24 cellular contexts compared by ENCODE assay signal in the genomic region with DNA sequence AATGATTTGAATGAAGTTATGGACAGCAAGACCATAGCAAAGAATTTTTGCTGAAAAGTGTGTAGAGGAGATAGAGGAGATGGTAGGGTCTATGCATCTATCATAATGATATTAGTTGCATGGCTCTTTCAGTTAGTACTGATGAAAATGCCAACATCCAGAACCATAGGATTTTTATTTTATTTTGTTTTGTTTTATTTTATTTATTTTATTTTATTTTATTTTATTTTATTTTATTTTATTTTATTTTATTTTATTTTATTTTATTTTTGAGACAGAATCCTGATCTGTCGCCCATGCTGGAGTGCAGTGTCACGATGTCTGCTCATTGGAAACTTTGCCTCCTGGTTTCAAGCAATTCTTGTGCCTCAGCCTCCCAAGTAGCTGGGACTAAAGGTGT.
"Had no signal": no experiment of that assay in that cellular context is flagged by ENCODE, and none has a peak within 500 bp of the region (broad histone marks: within the 10 kb centered on the region; RNA-seq: fewer than 3 reads in every experiment).

No MANE protein-coding gene starts in this region.

- H3K4me3 Mint-ChIP-seq: stimulated activated effector memory CD8-positive, alpha-beta T cell treated with anti-CD3 and anti-CD28 coated beads, Interleukin-12 subunit alpha, Interleukin-12 subunit beta, amount 100 ng/mL, for 72 hours; stimulated activated memory B cell treated with anti-CD40 and anti-IgM and Interleukin-4, amounts not matched to agents 10 μg/mL and 1 μg/mL and 100 μg/mL, for 72 hours; stimulated activated naive B cell treated with anti-CD40 and anti-IgM and Interleukin-4, amounts not matched to agents 10 μg/mL and 1 μg/mL and 100 μg/mL, for 72 hours; stimulated activated naive CD8-positive, alpha-beta T cell treated with anti-CD3 and anti-CD28 coated beads, Interleukin-15, amount 100 ng/mL, for 72 hours; stimulated activated naive CD8-positive, alpha-beta T cell treated with anti-CD3 and anti-CD28 coated beads, Interleukin-15, Interleukin-2, amounts not matched to agents 100 ng/mL and 50 ng/mL, for 24 hours; type B pancreatic cell had no signal

- H3K27ac Mint-ChIP-seq: stimulated activated effector memory CD8-positive, alpha-beta T cell treated with anti-CD3 and anti-CD28 coated beads, Interleukin-12 subunit alpha, Interleukin-12 subunit beta, amount 100 ng/mL, for 72 hours; stimulated activated memory B cell treated with anti-CD40 and anti-IgM and Interleukin-4, amounts not matched to agents 10 μg/mL and 1 μg/mL and 100 μg/mL, for 72 hours; stimulated activated naive B cell treated with anti-CD40 and anti-IgM and Interleukin-4, amounts not matched to agents 10 μg/mL and 1 μg/mL and 100 μg/mL, for 72 hours; stimulated activated naive CD8-positive, alpha-beta T cell treated with anti-CD3 and anti-CD28 coated beads, Interleukin-15, amount 100 ng/mL, for 72 hours; stimulated activated naive CD8-positive, alpha-beta T cell treated with anti-CD3 and anti-CD28 coated beads, Interleukin-15, Interleukin-2, amounts not matched to agents 100 ng/mL and 50 ng/mL, for 24 hours; type B pancreatic cell had no signal

- H3K4me1 Mint-ChIP-seq: stimulated activated effector memory CD8-positive, alpha-beta T cell treated with anti-CD3 and anti-CD28 coated beads, Interleukin-12 subunit alpha, Interleukin-12 subunit beta, amount 100 ng/mL, for 72 hours; stimulated activated memory B cell treated with anti-CD40 and anti-IgM and Interleukin-4, amounts not matched to agents 10 μg/mL and 1 μg/mL and 100 μg/mL, for 72 hours; stimulated activated naive B cell treated with anti-CD40 and anti-IgM and Interleukin-4, amounts not matched to agents 10 μg/mL and 1 μg/mL and 100 μg/mL, for 72 hours; stimulated activated naive CD8-positive, alpha-beta T cell treated with anti-CD3 and anti-CD28 coated beads, Interleukin-15, amount 100 ng/mL, for 72 hours had no signal

- DNase-seq: stimulated activated CD4-positive, alpha-beta T cell treated with anti-CD3 and anti-CD28 coated beads, Interleukin-2, amount 100 ng/mL, for 48 hours; stimulated activated CD4-positive, alpha-beta T cell treated with anti-CD3 and anti-CD28 coated beads, Interleukin-4, amount 100 ng/mL, for 1 hour; stimulated activated CD4-positive, alpha-beta T cell treated with anti-CD3 and anti-CD28 coated beads, Interleukin-4, amount 100 ng/mL, for 24 hours; stimulated activated CD4-positive, alpha-beta T cell treated with anti-CD3 and anti-CD28 coated beads, Interleukin-4, amount 100 ng/mL, for 4 hours; stimulated activated CD8-positive, alpha-beta memory T cell treated with anti-CD3 and anti-CD28 coated beads, Interleukin-4, amount 100 ng/mL, for 48 hours; stimulated activated naive B cell treated with anti-CD40 and anti-IgM and Interleukin-4, amounts not matched to agents 10 μg/mL and 1 μg/mL and 100 μg/mL, for 72 hours; stimulated activated naive CD4-positive, alpha-beta T cell; stimulated activated naive CD4-positive, alpha-beta T cell treated with Interleukin-2 at 50 U/mL for 16 hours; stimulated activated naive CD8-positive, alpha-beta T cell treated with anti-CD3 and anti-CD28 coated beads, Interleukin-15, amount 100 ng/mL, for 72 hours; stimulated activated naive CD8-positive, alpha-beta T cell treated with anti-CD3 and anti-CD28 coated beads, Interleukin-15, Interleukin-2, amounts not matched to agents 100 U/mL and 50 U/mL, for 24 hours; stomach; substantia nigra; testis; thyroid gland; tibial artery; transverse colon; trophoblast cell; upper lobe of left lung; upper lobe of right lung; uterus had no signal

- ATAC-seq: stimulated activated effector memory CD8-positive, alpha-beta T cell treated with anti-CD3 and anti-CD28 coated beads, Interleukin-12 subunit alpha, Interleukin-12 subunit beta, amount 100 ng/mL, for 72 hours; stimulated activated memory B cell treated with anti-CD40 and anti-IgM and Interleukin-4, amounts not matched to agents 10 μg/mL and 1 μg/mL and 100 μg/mL, for 72 hours; stimulated activated naive B cell treated with anti-CD40 and anti-IgM and Interleukin-4, amounts not matched to agents 10 μg/mL and 1 μg/mL and 100 μg/mL, for 72 hours; stimulated activated naive CD8-positive, alpha-beta T cell treated with anti-CD3 and anti-CD28 coated beads, Interleukin-15, amount 100 ng/mL, for 72 hours; stimulated activated naive CD8-positive, alpha-beta T cell treated with anti-CD3 and anti-CD28 coated beads, Interleukin-15, Interleukin-2, amounts not matched to agents 100 U/mL and 50 U/mL, for 24 hours; upper lobe of right lung had no signal

- H3K27me3 Mint-ChIP-seq: stimulated activated memory B cell treated with anti-CD40 and anti-IgM and Interleukin-4, amounts not matched to agents 10 μg/mL and 1 μg/mL and 100 μg/mL, for 72 hours; stimulated activated naive B cell treated with anti-CD40 and anti-IgM and Interleukin-4, amounts not matched to agents 10 μg/mL and 1 μg/mL and 100 μg/mL, for 72 hours had no signal

- H3K36me3 Mint-ChIP-seq: stimulated activated effector memory CD8-positive, alpha-beta T cell treated with anti-CD3 and anti-CD28 coated beads, Interleukin-12 subunit alpha, Interleukin-12 subunit beta, amount 100 ng/mL, for 72 hours; stimulated activated memory B cell treated with anti-CD40 and anti-IgM and Interleukin-4, amounts not matched to agents 10 μg/mL and 1 μg/mL and 100 μg/mL, for 72 hours; stimulated activated naive B cell treated with anti-CD40 and anti-IgM and Interleukin-4, amounts not matched to agents 10 μg/mL and 1 μg/mL and 100 μg/mL, for 72 hours; type B pancreatic cell had no signal

- H3K9me3 Mint-ChIP-seq: stimulated activated effector memory CD8-positive, alpha-beta T cell treated with anti-CD3 and anti-CD28 coated beads, Interleukin-12 subunit alpha, Interleukin-12 subunit beta, amount 100 ng/mL, for 72 hours; stimulated activated memory B cell treated with anti-CD40 and anti-IgM and Interleukin-4, amounts not matched to agents 10 μg/mL and 1 μg/mL and 100 μg/mL, for 72 hours; stimulated activated naive CD8-positive, alpha-beta T cell treated with anti-CD3 and anti-CD28 coated beads, Interleukin-15, amount 100 ng/mL, for 72 hours had no signal
